ENCODE assay signal across 9 cellular contexts in the genomic region with DNA sequence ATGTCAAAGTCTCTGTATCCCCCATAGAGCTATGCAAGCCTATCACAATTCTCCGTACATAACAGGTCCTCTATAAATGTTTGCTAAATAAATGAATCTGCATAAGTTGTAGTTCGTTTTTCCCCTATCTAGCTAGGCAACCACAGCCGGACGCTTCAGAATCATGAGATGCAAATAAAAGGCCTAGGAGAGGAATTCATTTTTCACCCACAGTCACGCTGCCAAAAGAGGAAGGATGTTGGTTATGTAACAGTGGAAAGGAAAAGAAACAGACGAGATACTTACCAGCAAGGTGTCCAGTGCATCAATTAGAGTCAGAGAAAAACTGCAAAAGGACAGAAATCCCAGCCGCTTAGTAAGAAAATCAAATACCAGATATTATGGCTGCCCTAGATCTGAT. TPM values are rescaled to one million over a fixed set of nuclear protein-coding genes. Genes with fewer than 3 reads are reported as not detected.
A peak's percentile ranks its signal among the peaks of the same experiment; 100 is the strongest.
DNase-seq lines count a peak whose midpoint lies in the region; ATAC-seq and TF ChIP-seq lines count a peak whose summit lies in the region.
"Had no signal": no experiment of that assay in that cellular context is flagged by ENCODE, and none has a peak within 500 bp of the region (broad histone marks: within the 10 kb centered on the region; RNA-seq: fewer than 3 reads in every experiment).

No MANE protein-coding gene starts in this region.

- DNase-seq in G401 (ENCODE audit: low spot score) (peak; percentile 88), T-helper 17 cell (no peak), omental fat pad (ENCODE audit: low spot score) (no peak), GM03348 (ENCODE audit: low spot score) (no peak)
- no peak for DNase-seq in naive thymus-derived CD8-positive, alpha-beta T cell
- DNase-seq: activated CD4-positive, alpha-beta T cell treated with anti-CD3 and anti-CD28 coated beads for 1 hour had no signal

- POLR2A ChIA-PET in naive thymus-derived CD8-positive, alpha-beta T cell (lab: Charles Lee) = interaction anchor here (1.0 to 4.0 kb wide), 3 partner anchors 16 to 133 kb away, joined by 5 to 20 read pairs (median 9); partner anchors contain the start of gene MMP24OS

- no peak for TF ChIP-seq CTCF in omental fat pad (IDR thresholded peaks at IDR 0.05)

- H3K36me3 Mint-ChIP-seq in IgD-negative memory B cell (no peaks in the 10 kb centered on the region), T-helper 17 cell (ENCODE audit: low read depth) (peaks cover 3% of the 10 kb centered on the region)
- peaks cover 0 to 57% (median 13%) of the 10 kb centered on the region in 3 donors for H3K36me3 Mint-ChIP-seq in naive thymus-derived CD8-positive, alpha-beta T cell

- H3K27me3 Mint-ChIP-seq in IgD-negative memory B cell = no peaks in the 10 kb centered on the region
- no peaks in the 10 kb centered on the region for H3K27me3 Mint-ChIP-seq in T-helper 17 cell
- no peaks in the 10 kb centered on the region for H3K27me3 Mint-ChIP-seq in naive thymus-derived CD8-positive, alpha-beta T cell

- H3K9me3 Mint-ChIP-seq in IgD-negative memory B cell = no peaks in the 10 kb centered on the region
- H3K9me3 Mint-ChIP-seq in naive thymus-derived CD8-positive, alpha-beta T cell = no peaks in the 10 kb centered on the region

- peaks cover 36 to 42% (median 38%) of the 10 kb centered on the region in 3 donors for H3K4me1 Mint-ChIP-seq in IgD-negative memory B cell
- H3K4me1 Mint-ChIP-seq in T-helper 17 cell = peaks cover 36% of the 10 kb centered on the region
- H3K4me1 Mint-ChIP-seq in naive thymus-derived CD8-positive, alpha-beta T cell = peaks cover 13 to 51% (median 42%) of the 10 kb centered on the region in 4 donors

- no peaks in the 10 kb centered on the region for H3K9me3 ChIP-seq in T-helper 17 cell (ENCODE audit: control insufficient read depth, low read length, poor library complexity, severe bottlenecking)

- H3K4me3 Mint-ChIP-seq in IgD-negative memory B cell = peak overlapping the region; percentile 58 to 75 (median 64)
- peak overlapping the region; percentile 72 for H3K4me3 Mint-ChIP-seq in T-helper 17 cell
- H3K4me3 Mint-ChIP-seq in naive thymus-derived CD8-positive, alpha-beta T cell = peak overlapping the region in 1 of 10 donors; percentile 67

- H3K27ac Mint-ChIP-seq in IgD-negative memory B cell = peak overlapping the region; percentile 61 to 97 (median 84)
- peak overlapping the region; percentile 96 for H3K27ac Mint-ChIP-seq in T-helper 17 cell
- H3K27ac Mint-ChIP-seq in naive thymus-derived CD8-positive, alpha-beta T cell = peak overlapping the region in 6 of 10 donors; percentile 11 to 94 (median 54)

- in situ Hi-C loops in G401 (cut with HindIII; ENCODE audit: low sequenced_read_pairs) = no loop called here

- peak; percentile 51 for ATAC-seq in T-helper 17 cell
- no peak for ATAC-seq in naive thymus-derived CD8-positive, alpha-beta T cell
- ATAC-seq in omental fat pad (ENCODE audit: low FRiP score) = no peak
- no peak for ATAC-seq in GM21786 (IDR thresholded peaks at IDR 0.05; ENCODE audit: unreplicated experiment)
- no peak for ATAC-seq in HG02588 (IDR thresholded peaks at IDR 0.05; ENCODE audit: unreplicated experiment)

RNA-seq across cellular contexts. Expression of gene EDEM2, which starts 2.4 kb away (rescaled TPM):
- 108 and 115 TPM in 2 replicates for total RNA-seq in G401 (2014; rRNA removed; shearing (Covaris generic))
- 51.9 TPM for polyA plus RNA-seq in IgD-negative memory B cell
- total RNA-seq in T-helper 17 cell (10 to 100 TPM; 24.1 to 29.7 TPM), omental fat pad (10 to 100 TPM; 21.1 to 37.4 (median 26.8) TPM)
- total RNA-seq in naive thymus-derived CD8-positive, alpha-beta T cell = 10 to 100 TPM; 24.2 to 24.8 TPM
- polyA plus RNA-seq in naive thymus-derived CD8-positive, alpha-beta T cell = 10 to 100 TPM; 35.2 to 38.2 (median 37.6) TPM

RNA-seq across cellular contexts. Expression of gene PROCR, which starts 27.2 kb away (rescaled TPM):
- 1,430 and 1,546 TPM in 2 replicates for total RNA-seq in G401 (2014; rRNA removed; shearing (Covaris generic))
- not detected for polyA plus RNA-seq in IgD-negative memory B cell
- total RNA-seq in T-helper 17 cell (1 to 10 TPM in 1 of 2 donors, under 1 TPM in 1; 0.89 to 1.5 TPM), omental fat pad (100 to 1,000 TPM; 124 to 266 (median 151) TPM)
- total RNA-seq in naive thymus-derived CD8-positive, alpha-beta T cell = 1 to 10 TPM; 3.2 to 4.0 TPM
- polyA plus RNA-seq in naive thymus-derived CD8-positive, alpha-beta T cell = 1 to 10 TPM; 5.9 to 8.5 (median 6.0) TPM

RNA-seq across cellular contexts. Expression of gene TRPC4AP, which starts 52.1 kb away (rescaled TPM):
- total RNA-seq in G401 (2014; rRNA removed; shearing (Covaris generic)) = 78.2 and 90.3 TPM in 2 replicates
- 53.4 TPM for polyA plus RNA-seq in IgD-negative memory B cell
- total RNA-seq in T-helper 17 cell (10 to 100 TPM; 50.8 to 52.7 TPM), omental fat pad (10 to 100 TPM; 59.3 to 87.0 (median 70.1) TPM)
- 10 to 100 TPM; 75.4 to 77.6 TPM for total RNA-seq in naive thymus-derived CD8-positive, alpha-beta T cell
- polyA plus RNA-seq in naive thymus-derived CD8-positive, alpha-beta T cell = 10 to 100 TPM; 54.7 to 57.8 (median 56.5) TPM

Comparison
In these comparisons a context has a peak if more than half of its experiments do, and no peak if none do; other contexts are left out.
1. RNA of gene PROCR, which starts 27.2 kb away (total RNA-seq): 1,430 to 1,546 TPM in G401 and 124 to 266 TPM in omental fat pad; 3.2 to 4.0 TPM in naive thymus-derived CD8-positive, alpha-beta T cell and 0.89 to 1.5 TPM in T-helper 17 cell; every median in the first group is over 10 times any median in the second.
2. Peak in every context shown above with its lines, with median percentiles within 50 percentile points of each other: H3K27ac Mint-ChIP-seq.